8 cellular contexts compared by ENCODE assay signal in genomic region chr4:54683616-54684346, GRCh38. TPM values are rescaled to one million over a fixed set of nuclear protein-coding genes. Genes with fewer than 3 reads are reported as not detected.
DNase-seq lines count a peak whose midpoint lies in the region; ATAC-seq lines count a peak whose summit lies in the region.

No MANE protein-coding gene starts in this region.

- H3K23ac ChIP-seq in mesenchymal stem cell (ENCODE audit: low read length in 2 of 2): no peak overlapping the region

- H3K27ac Mint-ChIP-seq in activated naive CD4-positive, alpha-beta T cell treated with anti-CD3 and anti-CD28 coated beads, Interleukin-2, amount 50 U/mL, for 24 hours: peak overlapping the region; percentile 36

- no peak overlapping the region for H2BK5ac ChIP-seq in mesenchymal stem cell (ENCODE audit: low read depth, low read length, poor library complexity, severe bottlenecking)

- no peak overlapping the region for H3K4me2 ChIP-seq in mesenchymal stem cell (ENCODE audit: low read length, poor library complexity, severe bottlenecking)

- H3K9me3 ChIP-seq in mesenchymal stem cell (ENCODE audit: control insufficient read depth, low read length) (no peaks in the 10 kb centered on the region), MG63 (no peaks in the 10 kb centered on the region)

- H3K4me3 ChIP-seq in mesenchymal stem cell (ENCODE audit: insufficient read depth in 1 of 2, low read depth in 1 of 2, low read length in 2 of 2): no peak overlapping the region
- no peak overlapping the region for H3K4me3 ChIP-seq in MG63

- H3K27ac ChIP-seq in mesenchymal stem cell (ENCODE audit: low read length, poor library complexity, severe bottlenecking): no peak overlapping the region

- peaks cover 2% of the 10 kb centered on the region for H3K4me1 ChIP-seq in mesenchymal stem cell (ENCODE audit: control insufficient read depth, insufficient read depth, low read depth, low read length)

- H3K79me1 ChIP-seq in mesenchymal stem cell (replicated peaks; ENCODE audit: low read length, poor library complexity, severe bottlenecking): no peaks in the 10 kb centered on the region

- no peak overlapping the region for H3K9ac ChIP-seq in mesenchymal stem cell (ENCODE audit: low read length)

- no peak overlapping the region for H3K18ac ChIP-seq in mesenchymal stem cell (ENCODE audit: low read depth in 1 of 2, low read length in 2 of 2)

- H2AFZ ChIP-seq in mesenchymal stem cell (ENCODE audit: low read depth, low read length): no peak overlapping the region

- peak; percentile 52 for ATAC-seq in HG02759 (IDR thresholded peaks at IDR 0.05; ENCODE audit: unreplicated experiment)

- H3K36me3 Mint-ChIP-seq in activated naive CD4-positive, alpha-beta T cell treated with anti-CD3 and anti-CD28 coated beads, Interleukin-2, amount 50 U/mL, for 24 hours: no peaks in the 10 kb centered on the region

- H3K4me3 Mint-ChIP-seq in activated naive CD4-positive, alpha-beta T cell treated with anti-CD3 and anti-CD28 coated beads, Interleukin-2, amount 50 U/mL, for 24 hours: peak overlapping the region; percentile 54

- H2AK5ac ChIP-seq in mesenchymal stem cell (ENCODE audit: low read length, severe bottlenecking): no peak overlapping the region

- H2BK15ac ChIP-seq in mesenchymal stem cell (ENCODE audit: low read depth, poor library complexity, severe bottlenecking): no peak overlapping the region

- no peak overlapping the region for H2BK120ac ChIP-seq in mesenchymal stem cell (ENCODE audit: low read depth, low read length)

- no peaks in the 10 kb centered on the region for H3K27me3 Mint-ChIP-seq in activated naive CD4-positive, alpha-beta T cell treated with anti-CD3 and anti-CD28 coated beads, Interleukin-2, amount 50 U/mL, for 24 hours

- peaks cover 3 to 50% of the 10 kb centered on the region in 2 experiments for H3K27me3 ChIP-seq in mesenchymal stem cell (ENCODE audit: control insufficient read depth in 1 of 2, insufficient read depth in 1 of 2, low read length in 2 of 2)
- H3K27me3 ChIP-seq in MG63: no peaks in the 10 kb centered on the region

- no peaks in the 10 kb centered on the region for H3K36me3 ChIP-seq in mesenchymal stem cell (ENCODE audit: control insufficient read depth in 1 of 2, insufficient read depth in 2 of 2, low read depth in 1 of 2, low read length in 2 of 2)
- no peaks in the 10 kb centered on the region for H3K36me3 ChIP-seq in MG63

- peaks cover 28% of the 10 kb centered on the region for H3K4me1 Mint-ChIP-seq in activated naive CD4-positive, alpha-beta T cell treated with anti-CD3 and anti-CD28 coated beads, Interleukin-2, amount 50 U/mL, for 24 hours

- DNase-seq in GM03348 (ENCODE audit: low spot score) (peak; percentile 53), SHP77 treated with DMSO at 0.1 percent for 48 hours (lab: John Stamatoyannopoulos, UW) (peak; percentile 17), mesenchymal stem cell (peak; percentile 14), occipital lobe (lab: John Stamatoyannopoulos, UW) (no peak), MG63 (no peak), NCI-H1436 treated with DMSO at 0.1 percent for 48 hours (lab: John Stamatoyannopoulos, UW) (no peak)

- no peak overlapping the region for H4K8ac ChIP-seq in mesenchymal stem cell (ENCODE audit: low read length)

- no peak overlapping the region for H2BK12ac ChIP-seq in mesenchymal stem cell (ENCODE audit: low read length in 2 of 2)

- WGBS in mesenchymal stem cell: 88% methylated on average over 8 of the region's 8 CpGs

- H3K14ac ChIP-seq in mesenchymal stem cell (ENCODE audit: low read length in 2 of 2): no peak overlapping the region

- no peaks in the 10 kb centered on the region for H3K9me3 Mint-ChIP-seq in activated naive CD4-positive, alpha-beta T cell treated with anti-CD3 and anti-CD28 coated beads, Interleukin-2, amount 50 U/mL, for 24 hours

- H3K4ac ChIP-seq in mesenchymal stem cell (ENCODE audit: low read depth in 1 of 2, low read length in 2 of 2): no peak overlapping the region

- no peak overlapping the region for H4K91ac ChIP-seq in mesenchymal stem cell (ENCODE audit: low read length)

RNA-seq across cellular contexts. Expression of gene KIT, which starts 26.0 kb away (rescaled TPM):
- polyA plus RNA-seq in mesenchymal stem cell (2013, experiment 1 of 2): 0.51 TPM
- 0.53 TPM for polyA plus RNA-seq in mesenchymal stem cell (2013, experiment 2 of 2)
- total RNA-seq in occipital lobe: 33.4 TPM
- total RNA-seq in MG63 (2014; rRNA removed; shearing (Covaris generic); ENCODE audit: low replicate concordance): 0.03 and 0.07 TPM in 2 replicates

Comparison
In these comparisons a context has a peak if more than half of its experiments do, and no peak if none do; other contexts are left out.
1. DNase-seq: peak in GM03348 (single experiment), SHP77 treated with DMSO at 0.1 percent for 48 hours (single experiment) and mesenchymal stem cell (single experiment); none in occipital lobe (single experiment), MG63 (single experiment) and NCI-H1436 treated with DMSO at 0.1 percent for 48 hours (single experiment).
2. RNA of gene KIT, which starts 26.0 kb away (total RNA-seq): 33.4 TPM in occipital lobe (single experiment); 0.03 to 0.07 TPM in MG63; every median in the first group is over 10 times any median in the second.